ENCODE assay signal across 1 cellular context in genomic region chr2:67169417-67170140, GRCh38.
TF ChIP-seq lines count a peak whose summit lies in the region.

No MANE protein-coding gene starts in this region.

TF ChIP-seq in IMR-90, 13 proteins besides CTCF, POLR2A, EP300 and RAD21 (continued from another document):
- no peak for TF ChIP-seq ELK1 (IDR thresholded peaks at IDR 0.05; ENCODE audit: borderline replicate concordance, low read depth, low read length)
- no peak for TF ChIP-seq SMC3 (IDR thresholded peaks at IDR 0.05; ENCODE audit: low read depth, low read length)
- TF ChIP-seq MXI1 (IDR thresholded peaks at IDR 0.05; ENCODE audit: borderline replicate concordance, low read depth, low read length), result no peak
- no peak for TF ChIP-seq CEBPB (IDR thresholded peaks at IDR 0.05; ENCODE audit: low read depth, low read length)
- no peak for TF ChIP-seq NFE2L2 (IDR thresholded peaks at IDR 0.05; ENCODE audit: low read depth, low read length)
- TF ChIP-seq FOS (IDR thresholded peaks at IDR 0.05; ENCODE audit: low read depth, low read length), result no peak
- no peak; the same call in 1 of the 2 replicates for TF ChIP-seq MAFK (IDR thresholded peaks at IDR 0.05; ENCODE audit: low read depth, low read length)
- no peak for TF ChIP-seq BHLHE40 (IDR thresholded peaks at IDR 0.05; ENCODE audit: low read depth, low read length)
- TF ChIP-seq USF2 (IDR thresholded peaks at IDR 0.05; ENCODE audit: low read depth, low read length), result no peak
TF ChIP-seq in IMR-90: peak in this region for 0.
